19 cellular contexts compared by ENCODE assay signal in the genomic region with DNA sequence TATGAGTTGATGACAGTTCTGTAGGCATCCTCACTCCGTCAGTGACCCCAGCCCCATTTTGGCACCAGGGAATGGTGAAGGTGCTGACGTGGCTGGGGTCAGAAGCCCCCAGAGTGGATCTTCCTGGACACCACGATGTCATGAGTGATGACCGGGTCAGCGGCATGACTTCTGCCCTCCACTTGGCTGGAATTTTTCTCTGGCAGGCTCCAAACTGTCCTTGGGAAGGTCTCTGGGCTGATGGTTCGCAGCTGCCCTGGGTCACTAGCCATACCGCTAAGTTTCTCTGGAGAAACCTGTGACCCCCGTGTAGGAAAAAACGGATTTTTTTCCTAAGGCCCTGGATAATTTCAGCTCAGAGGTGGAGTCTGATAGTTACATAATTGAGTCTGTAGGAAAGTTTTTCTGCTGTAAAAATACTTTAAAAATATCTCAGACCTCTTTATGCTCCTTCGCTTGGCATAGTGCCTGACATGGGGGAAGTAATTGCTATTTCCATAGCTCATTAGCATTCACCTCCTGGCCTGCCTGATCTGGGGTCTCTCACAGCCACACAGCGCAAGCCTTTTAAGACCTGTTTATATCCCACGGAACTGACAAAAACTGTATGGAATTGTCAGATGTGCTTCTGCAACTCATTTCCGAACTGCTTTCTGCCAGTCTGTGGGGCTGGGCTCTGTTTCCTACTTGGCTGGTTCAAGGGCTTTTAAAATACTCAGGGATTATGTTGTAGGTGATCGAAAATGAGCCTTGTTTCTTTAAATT.
DNase-seq lines count a peak whose midpoint lies in the region; ATAC-seq and TF ChIP-seq lines count a peak whose summit lies in the region.
"Had no signal": no experiment of that assay in that cellular context is flagged by ENCODE, and none has a peak within 500 bp of the region (broad histone marks: within the 10 kb centered on the region; RNA-seq: fewer than 3 reads in every experiment).

No MANE protein-coding gene starts in this region.

- 58 to 80% (median 74%) methylated on average over 10 to 14 of the region's 14 CpGs for WGBS in adrenal gland, 4 donors
- 74 to 85% (median 78%) methylated on average over 14 of the region's 14 CpGs for WGBS in stomach, 5 donors

- TF ChIP-seq POLR2A in adrenal gland (IDR thresholded peaks at IDR 0.05) (no peak), stomach (IDR thresholded peaks at IDR 0.05) (no peak)

- H3K27me3 ChIP-seq in adrenal gland (no peaks in the 10 kb centered on the region), fibroblast of lung (ENCODE audit: control insufficient read depth, insufficient read depth, low read length) (no peaks in the 10 kb centered on the region), stomach (no peaks in the 10 kb centered on the region)

- peak overlapping the region; percentile 12 for H2AFZ ChIP-seq in fibroblast of lung (ENCODE audit: low read length)

- ATAC-seq in GM18511 (IDR thresholded peaks at IDR 0.05; ENCODE audit: unreplicated experiment), result no peak

- no peaks in the 10 kb centered on the region for H3K79me2 ChIP-seq in fibroblast of lung (ENCODE audit: control insufficient read depth, insufficient read depth, low read length)

- no peak overlapping the region for H3K4me2 ChIP-seq in fibroblast of lung (ENCODE audit: extremely low read depth, insufficient read depth, low read length)
- H3K4me2 ChIP-seq: SK-N-SH had no signal

- no peaks in the 10 kb centered on the region for H3K36me3 ChIP-seq in adrenal gland (replicated peaks in 1 of 2)
- no peaks in the 10 kb centered on the region for H3K36me3 ChIP-seq in fibroblast of lung (ENCODE audit: control insufficient read depth, insufficient read depth, low read length)
- H3K36me3 ChIP-seq in stomach, result peaks cover 0 to 18% (median 9%) of the 10 kb centered on the region in 4 donors

- no peaks in the 10 kb centered on the region for H3K9me3 ChIP-seq in adrenal gland (replicated peaks in 1 of 3)
- H3K9me3 ChIP-seq in fibroblast of lung (ENCODE audit: control insufficient read depth, insufficient read depth, low read depth, low read length), result no peaks in the 10 kb centered on the region
- H3K9me3 ChIP-seq in stomach, result no peaks in the 10 kb centered on the region
- H3K9me3 ChIP-seq: SK-N-SH had no signal

- no peak for TF ChIP-seq EP300 in stomach (IDR thresholded peaks at IDR 0.05)

- H4K20me1 ChIP-seq in fibroblast of lung (ENCODE audit: control insufficient read depth, extremely low read depth, insufficient read depth, low read length), result no peaks in the 10 kb centered on the region

- no peak overlapping the region for H3K4me3 ChIP-seq in adrenal gland
- H3K4me3 ChIP-seq in fibroblast of lung (replicated peaks in 1 of 4; ENCODE audit: control extremely low read depth in 1 of 4, insufficient read depth in 1 of 4, low read depth in 3 of 4, low read length in 4 of 4), result no peak overlapping the region
- H3K4me3 ChIP-seq in stomach, result no peak overlapping the region

- intact Hi-C loops in adrenal gland (cut with DNase I), result no loop called here
- intact Hi-C loops in stomach (cut with DNase I; ENCODE audit: low total_unique reads), result no loop called here

- TF ChIP-seq CTCF in adrenal gland (IDR thresholded peaks at IDR 0.05), result no peak
- TF ChIP-seq CTCF in fibroblast of lung (conservative IDR thresholded peaks at IDR 0.05 in 1 of 2, IDR thresholded peaks at IDR 0.05 in 1 of 2; ENCODE audit: low read depth in 1 of 2, low read length in 2 of 2), result no peak
- no peak for TF ChIP-seq CTCF in stomach (IDR thresholded peaks at IDR 0.05)

- H3K9ac ChIP-seq in fibroblast of lung (ENCODE audit: insufficient read depth, low read length), result no peak overlapping the region
- H3K9ac ChIP-seq: SK-N-SH had no signal

- DNase-seq in adrenal gland, result peak in 5 of 7 donors; percentile 12 to 66 (median 37)
- peak in 1 of 2 donors; percentile 22 for DNase-seq in fibroblast of lung (ENCODE audit: low read depth in 2 of 2)
- peak; percentile 60 for DNase-seq in mesenteric fat pad (ENCODE audit: low spot score)
- no peak for DNase-seq in stomach
- no peak for DNase-seq in epidermal melanocyte (ENCODE audit: insufficient read length, low spot score)
- no peak for DNase-seq in NCI-H1048 (lab: John Stamatoyannopoulos, UW)
- no peak for DNase-seq in NCI-H748 treated with DMSO at 0.1 percent for 48 hours (lab: John Stamatoyannopoulos, UW)
- DNase-seq: activated CD4-positive, alpha-beta memory T cell treated with anti-CD3 and anti-CD28 coated beads for 36 hours; activated naive CD8-positive, alpha-beta T cell treated with anti-CD3 and anti-CD28 coated beads, Interleukin-2, amount 10 ng/mL, durations not matched to agents 7 days and 5 days; CD4-positive, alpha-beta memory T cell; cerebellar nuclear complex; kidney glomerular epithelial cell; NCI-H1930; NCI-H526; OCI-M1; SK-N-SH; stimulated activated CD4-positive, alpha-beta T cell treated with anti-CD3 and anti-CD28 coated beads, Interleukin-1b, Interleukin-23, amount 100 ng/mL, for 48 hours; trophoblast cell had no signal

- H3K4me1 ChIP-seq in adrenal gland (replicated peaks in 1 of 2) (peaks cover 6 to 41% of the 10 kb centered on the region in 2 donors), fibroblast of lung (ENCODE audit: control insufficient read depth, extremely low read depth, insufficient read depth, low read length) (peaks cover 16% of the 10 kb centered on the region), stomach (peaks cover 4 to 55% (median 31%) of the 10 kb centered on the region in 4 donors)

- peak overlapping the region in 2 of 5 donors; percentile 42 to 71 for H3K27ac ChIP-seq in adrenal gland
- no peak overlapping the region for H3K27ac ChIP-seq in fibroblast of lung (ENCODE audit: insufficient read depth, low read length)
- peak overlapping the region in 4 of 5 donors; percentile 47 to 79 (median 55) for H3K27ac ChIP-seq in stomach

Comparison
In these comparisons a context has a peak if more than half of its experiments do, and no peak if none do; other contexts are left out.
1. DNase-seq: peak in adrenal gland (5 of 7) and mesenteric fat pad (single experiment); none in stomach (single experiment), epidermal melanocyte (single experiment), NCI-H1048 (single experiment) and NCI-H748 treated with DMSO at 0.1 percent for 48 hours (single experiment).